In genomic region chr11:117816151-117816741, GRCh38 we compare ENCODE assay signal across 7 cellular contexts. TPM values are rescaled to one million over a fixed set of nuclear protein-coding genes. Genes with fewer than 3 reads are reported as not detected.
DNase-seq lines count a peak whose midpoint lies in the region; ATAC-seq and TF ChIP-seq lines count a peak whose summit lies in the region.

No MANE protein-coding gene starts in this region.

- peak overlapping the region; percentile 64 for H3K14ac ChIP-seq in H9 (ENCODE audit: insufficient read depth, low read length)

- H2AK5ac ChIP-seq in H9 (ENCODE audit: insufficient read length, low read length) = no peak overlapping the region

- DNase-seq in H9 = peak; percentile 70
- DNase-seq in RPMI7951 (ENCODE audit: low read depth) = peak; percentile 45
- DNase-seq in GDM1 (lab: John Stamatoyannopoulos, UW) = no peak
- no peak for DNase-seq in DMS 273 treated with DMSO at 0.1 percent for 48 hours (lab: John Stamatoyannopoulos, UW)

- peak overlapping the region; percentile 12 for H2BK20ac ChIP-seq in H9 (ENCODE audit: low read depth, low read length, poor library complexity, severe bottlenecking)

- peak overlapping the region in 2 of 3 experiments; percentile 52 to 89; a peak in 3 of 7 replicates for H3K27ac Mint-ChIP-seq in H9

- H3K23me2 ChIP-seq in H9 (ENCODE audit: insufficient read length, low read depth, low read length, poor library complexity, severe bottlenecking) = peaks cover 3% of the 10 kb centered on the region

- H3K56ac ChIP-seq in H9 (ENCODE audit: insufficient read length, low read depth, low read length) = no peak overlapping the region

- H2AFZ ChIP-seq in H9 (ENCODE audit: low read length) = no peak overlapping the region

- H2BK15ac ChIP-seq in H9 (ENCODE audit: low read depth, low read length) = no peak overlapping the region

- no peaks in the 10 kb centered on the region for H3K9me3 ChIP-seq in H9 (ENCODE audit: control insufficient read depth, low read depth, low read length)
- no peaks in the 10 kb centered on the region for H3K9me3 ChIP-seq in gastroesophageal sphincter

- peaks cover 58 to 66% of the 10 kb centered on the region in 2 experiments for H3K4me1 Mint-ChIP-seq in H9

- H3K23ac ChIP-seq in H9 (ENCODE audit: insufficient read length, low read depth, low read length) = no peak overlapping the region

- H3K18ac ChIP-seq in H9 (ENCODE audit: insufficient read length, low read depth, low read length) = no peak overlapping the region

- no peak for TF ChIP-seq EP300 in gastroesophageal sphincter (IDR thresholded peaks at IDR 0.05)

- no peaks in the 10 kb centered on the region for H3K79me1 ChIP-seq in H9 (ENCODE audit: insufficient read depth, low read depth, low read length, poor library complexity, severe bottlenecking)

- no peaks in the 10 kb centered on the region for H3K27me3 ChIP-seq in H9 (ENCODE audit: insufficient read depth, low read length)
- H3K27me3 ChIP-seq in gastroesophageal sphincter = peaks cover 21% of the 10 kb centered on the region

- H3K4me1 ChIP-seq in H9 (ENCODE audit: insufficient read depth, low read length) (no peaks in the 10 kb centered on the region; the same call in 1 of the 2 replicates), gastroesophageal sphincter (peaks cover 0 to 56% (median 11%) of the 10 kb centered on the region in 3 donors)

- H2BK120ac ChIP-seq in H9 (ENCODE audit: low read depth, low read length, poor library complexity, severe bottlenecking) = no peak overlapping the region

- peak overlapping the region; percentile 27 for H4K91ac ChIP-seq in H9 (ENCODE audit: insufficient read length, low read depth, low read length)

- H3K9ac ChIP-seq in H9 (ENCODE audit: extremely low read depth, insufficient read length, low read length) = no peak overlapping the region

- H3K36me3 Mint-ChIP-seq in H9 (ENCODE audit: insufficient read depth in 1 of 3, low read depth in 3 of 3) = no peaks in the 10 kb centered on the region

- H3K9me3 Mint-ChIP-seq in H9 = no peaks in the 10 kb centered on the region; a peak in 1 of 5 replicates

- peaks cover 6% of the 10 kb centered on the region; the same call in 1 of the 2 replicates for H3K27me3 Mint-ChIP-seq in H9 (ENCODE audit: low read depth)

- H4K20me1 ChIP-seq in H9 (ENCODE audit: control insufficient read depth, insufficient read depth, insufficient read length) = no peaks in the 10 kb centered on the region

- H3K27ac ChIP-seq in H9 (ENCODE audit: insufficient read length, low read depth, low read length) (no peak overlapping the region), gastroesophageal sphincter (peak overlapping the region in 3 of 4 donors; percentile 56 to 64 (median 60)), skin epidermis (peak overlapping the region in 18 of 21 experiments; percentile 18 to 94 (median 68))

- H3K4me3 Mint-ChIP-seq in H9 = no peak overlapping the region; a peak in 2 of 5 replicates

- H4K5ac ChIP-seq in H9 (ENCODE audit: insufficient read length, low read depth, low read length) = no peak overlapping the region

- no CpG with 5 or more reads among the region's 20 CpGs for WGBS in H9 (ENCODE audit: extremely low coverage, insufficient read length, low lambda C conversion rate)
- WGBS in gastroesophageal sphincter (ENCODE audit: low coverage in 1 of 2), 2 donors = 73% methylated on average over 6 of the region's 20 CpGs; no CpG with 5 or more reads in 1 of the 2 donors

- no peak overlapping the region for H4K8ac ChIP-seq in H9 (replicated peaks; ENCODE audit: insufficient read length, low read depth, low read length)

- H3K4me3 ChIP-seq in gastroesophageal sphincter (no peak overlapping the region), skin epidermis (peak overlapping the region in 1 of 7 experiments; percentile 19)

- H3K79me2 ChIP-seq in H9 (ENCODE audit: insufficient read depth, low read length) = no peaks in the 10 kb centered on the region

- H3K4me2 ChIP-seq in H9 (ENCODE audit: insufficient read depth, insufficient read length, low read length) = no peak overlapping the region

- H3T11ph ChIP-seq in H9 (ENCODE audit: low read length) = no peak overlapping the region

- TF ChIP-seq CTCF in H9 (conservative IDR thresholded peaks at IDR 0.05) = no peak
- TF ChIP-seq CTCF in gastroesophageal sphincter (IDR thresholded peaks at IDR 0.05) = no peak

- H3K4ac ChIP-seq in H9 (ENCODE audit: low read depth, low read length) = no peak overlapping the region

- H2BK12ac ChIP-seq in H9 (ENCODE audit: insufficient read length, low read depth, low read length) = no peak overlapping the region

- TF ChIP-seq POLR2A in gastroesophageal sphincter (IDR thresholded peaks at IDR 0.05) = no peak

- ATAC-seq in gastroesophageal sphincter (peak; percentile 42), GM21825 (IDR thresholded peaks at IDR 0.05; ENCODE audit: unreplicated experiment) (no peak)

- H2BK5ac ChIP-seq in H9 (ENCODE audit: insufficient read length, low read length) = no peak overlapping the region

- no peaks in the 10 kb centered on the region for H3K36me3 ChIP-seq in gastroesophageal sphincter

RNA-seq across cellular contexts. Expression of gene FXYD2, which starts 8.3 kb away (rescaled TPM):
- 0.70 and 0.79 TPM in 2 replicates for total RNA-seq in H9 (2021)
- 0.10 TPM in 1 of 2 replicates, not detected in the other for total RNA-seq in RPMI7951 (2014; rRNA removed; shearing (Covaris generic))
- 1 to 10 TPM in 2 of 4 donors, under 1 TPM in 2; 0.50 to 3.0 (median 1.2) TPM for total RNA-seq in gastroesophageal sphincter

RNA-seq across cellular contexts. Expression of gene DSCAML1, which starts 19.2 kb away (rescaled TPM):
- total RNA-seq in H9 (2021) (0.15 and 0.42 TPM in 2 replicates), gastroesophageal sphincter (1 to 10 TPM in 1 of 4 donors, under 1 TPM in 3; 0.35 to 2.5 (median 0.73) TPM)
- total RNA-seq in RPMI7951 (2014; rRNA removed; shearing (Covaris generic)) = not detected in 2 replicates

Comparison
In these comparisons a context has a peak if more than half of its experiments do, and no peak if none do; other contexts are left out.
1. DNase-seq: peak in H9 (single experiment) and RPMI7951 (single experiment); none in GDM1 (single experiment) and DMS 273 treated with DMSO at 0.1 percent for 48 hours (single experiment).